In the genomic region with DNA sequence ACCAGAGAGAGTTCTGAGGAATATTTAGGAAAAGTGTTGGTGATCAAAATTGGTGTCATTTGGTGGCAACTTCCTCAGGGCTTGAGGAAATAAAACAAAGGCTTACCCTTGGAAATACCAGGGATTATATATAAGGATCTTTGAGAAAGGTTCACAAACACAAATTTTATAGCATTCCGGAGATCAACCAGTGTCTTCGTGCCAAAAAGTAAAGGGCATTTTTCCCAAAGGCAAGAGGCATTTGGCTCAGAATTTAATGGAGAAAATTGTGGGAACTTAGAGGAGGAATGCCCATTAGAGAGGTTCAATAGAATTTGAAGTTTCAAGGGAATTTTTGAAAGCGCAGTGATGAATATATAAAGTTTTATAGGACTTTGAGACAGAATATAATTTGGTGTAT, we compare ENCODE assay signal across 2 cellular contexts.
TF ChIP-seq lines count a peak whose summit lies in the region.

No MANE protein-coding gene starts in this region.

TF ChIP-seq in GM23338, 12 proteins besides CTCF, POLR2A, EP300 and RAD21:
- TF ChIP-seq ZNF331 (CRISPR knock-in tag; IDR thresholded peaks at IDR 0.05; ENCODE audit: low read depth) (no peak), ETS1 (IDR thresholded peaks at IDR 0.05) (no peak), CREB1 (CRISPR knock-in tag; IDR thresholded peaks at IDR 0.05; ENCODE audit: low read depth) (no peak), EZH2phosphoT487 (IDR thresholded peaks at IDR 0.05; ENCODE audit: unreplicated experiment) (no peak), EZH2 (IDR thresholded peaks at IDR 0.05; ENCODE audit: low read depth, unreplicated experiment) (no peak), NANOG (IDR thresholded peaks at IDR 0.05; ENCODE audit: borderline replicate concordance) (no peak)
- TF ChIP-seq, protein P1, sequence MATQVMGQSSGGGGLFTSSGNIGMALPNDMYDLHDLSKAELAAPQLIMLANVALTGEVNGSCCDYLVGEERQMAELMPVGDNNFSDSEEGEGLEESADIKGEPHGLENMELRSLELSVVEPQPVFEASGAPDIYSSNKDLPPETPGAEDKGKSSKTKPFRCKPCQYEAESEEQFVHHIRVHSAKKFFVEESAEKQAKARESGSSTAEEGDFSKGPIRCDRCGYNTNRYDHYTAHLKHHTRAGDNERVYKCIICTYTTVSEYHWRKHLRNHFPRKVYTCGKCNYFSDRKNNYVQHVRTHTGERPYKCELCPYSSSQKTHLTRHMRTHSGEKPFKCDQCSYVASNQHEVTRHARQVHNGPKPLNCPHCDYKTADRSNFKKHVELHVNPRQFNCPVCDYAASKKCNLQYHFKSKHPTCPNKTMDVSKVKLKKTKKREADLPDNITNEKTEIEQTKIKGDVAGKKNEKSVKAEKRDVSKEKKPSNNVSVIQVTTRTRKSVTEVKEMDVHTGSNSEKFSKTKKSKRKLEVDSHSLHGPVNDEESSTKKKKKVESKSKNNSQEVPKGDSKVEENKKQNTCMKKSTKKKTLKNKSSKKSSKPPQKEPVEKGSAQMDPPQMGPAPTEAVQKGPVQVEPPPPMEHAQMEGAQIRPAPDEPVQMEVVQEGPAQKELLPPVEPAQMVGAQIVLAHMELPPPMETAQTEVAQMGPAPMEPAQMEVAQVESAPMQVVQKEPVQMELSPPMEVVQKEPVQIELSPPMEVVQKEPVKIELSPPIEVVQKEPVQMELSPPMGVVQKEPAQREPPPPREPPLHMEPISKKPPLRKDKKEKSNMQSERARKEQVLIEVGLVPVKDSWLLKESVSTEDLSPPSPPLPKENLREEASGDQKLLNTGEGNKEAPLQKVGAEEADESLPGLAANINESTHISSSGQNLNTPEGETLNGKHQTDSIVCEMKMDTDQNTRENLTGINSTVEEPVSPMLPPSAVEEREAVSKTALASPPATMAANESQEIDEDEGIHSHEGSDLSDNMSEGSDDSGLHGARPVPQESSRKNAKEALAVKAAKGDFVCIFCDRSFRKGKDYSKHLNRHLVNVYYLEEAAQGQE (IDR thresholded peaks at IDR 0.05; ENCODE audit: unreplicated experiment) = no peak

TF ChIP-seq in H1, 55 proteins besides CTCF, POLR2A, EP300 and RAD21:
- no peak for TF ChIP-seq EZH2 (IDR thresholded peaks at IDR 0.05; ENCODE audit: low read depth, low read length, severe bottlenecking)
- TF ChIP-seq, protein P2, sequence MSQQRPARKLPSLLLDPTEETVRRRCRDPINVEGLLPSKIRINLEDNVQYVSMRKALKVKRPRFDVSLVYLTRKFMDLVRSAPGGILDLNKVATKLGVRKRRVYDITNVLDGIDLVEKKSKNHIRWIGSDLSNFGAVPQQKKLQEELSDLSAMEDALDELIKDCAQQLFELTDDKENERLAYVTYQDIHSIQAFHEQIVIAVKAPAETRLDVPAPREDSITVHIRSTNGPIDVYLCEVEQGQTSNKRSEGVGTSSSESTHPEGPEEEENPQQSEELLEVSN (IDR thresholded peaks at IDR 0.05) = no peak
- TF ChIP-seq GABPA (IDR thresholded peaks at IDR 0.05; ENCODE audit: borderline replicate concordance, insufficient read depth, low read length) = no peak
- no peak for TF ChIP-seq FOSL1 (IDR thresholded peaks at IDR 0.05; ENCODE audit: insufficient read depth, low read depth, low read length)
- TF ChIP-seq CHD1 (IDR thresholded peaks at IDR 0.05; ENCODE audit: low read depth, low read length) = no peak
- TF ChIP-seq SIN3A (conservative IDR thresholded peaks at IDR 0.05 in 1 of 2, IDR thresholded peaks at IDR 0.05 in 1 of 2; ENCODE audit: low read depth in 1 of 2, low read length in 2 of 2) = no peak
- no peak for TF ChIP-seq TEAD4 (IDR thresholded peaks at IDR 0.05; ENCODE audit: low read depth, low read length)
- TF ChIP-seq SP1 (IDR thresholded peaks at IDR 0.05; ENCODE audit: low read depth, low read length) = no peak
- no peak for TF ChIP-seq POU5F1 (IDR thresholded peaks at IDR 0.05; ENCODE audit: low read depth, low read length)
- TF ChIP-seq, protein P3, sequence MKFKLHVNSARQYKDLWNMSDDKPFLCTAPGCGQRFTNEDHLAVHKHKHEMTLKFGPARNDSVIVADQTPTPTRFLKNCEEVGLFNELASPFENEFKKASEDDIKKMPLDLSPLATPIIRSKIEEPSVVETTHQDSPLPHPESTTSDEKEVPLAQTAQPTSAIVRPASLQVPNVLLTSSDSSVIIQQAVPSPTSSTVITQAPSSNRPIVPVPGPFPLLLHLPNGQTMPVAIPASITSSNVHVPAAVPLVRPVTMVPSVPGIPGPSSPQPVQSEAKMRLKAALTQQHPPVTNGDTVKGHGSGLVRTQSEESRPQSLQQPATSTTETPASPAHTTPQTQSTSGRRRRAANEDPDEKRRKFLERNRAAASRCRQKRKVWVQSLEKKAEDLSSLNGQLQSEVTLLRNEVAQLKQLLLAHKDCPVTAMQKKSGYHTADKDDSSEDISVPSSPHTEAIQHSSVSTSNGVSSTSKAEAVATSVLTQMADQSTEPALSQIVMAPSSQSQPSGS (IDR thresholded peaks at IDR 0.05; ENCODE audit: low read length) = no peak
- no peak for TF ChIP-seq SP2 (IDR thresholded peaks at IDR 0.05; ENCODE audit: low read length)
- no peak for TF ChIP-seq HDAC6 (IDR thresholded peaks at IDR 0.05; ENCODE audit: low read depth, low read length)
- no peak for TF ChIP-seq CBX8 (IDR thresholded peaks at IDR 0.05; ENCODE audit: borderline replicate concordance, low read depth, low read length)
- no peak for TF ChIP-seq BCL11A (IDR thresholded peaks at IDR 0.05; ENCODE audit: low read depth in 2 of 2, low read length in 2 of 2)
- no peak for TF ChIP-seq ZNF274 (IDR thresholded peaks at IDR 0.05; ENCODE audit: borderline replicate concordance, extremely low read depth, low read length)
- TF ChIP-seq TAF7 (optimal IDR thresholded peaks at IDR 0.05; ENCODE audit: borderline replicate concordance, low read depth, low read length) = no peak
- no peak for TF ChIP-seq SRF (IDR thresholded peaks at IDR 0.05; ENCODE audit: low read depth, low read length)
- no peak for TF ChIP-seq JUN (IDR thresholded peaks at IDR 0.05; ENCODE audit: low read depth, low read length)
- no peak for TF ChIP-seq NANOG (IDR thresholded peaks at IDR 0.05; ENCODE audit: insufficient read depth, low read depth, low read length, poor library complexity, severe bottlenecking)
- no peak for TF ChIP-seq CREB1 (IDR thresholded peaks at IDR 0.05)
